ENCODE assay signal across 15 cellular contexts in the genomic region with DNA sequence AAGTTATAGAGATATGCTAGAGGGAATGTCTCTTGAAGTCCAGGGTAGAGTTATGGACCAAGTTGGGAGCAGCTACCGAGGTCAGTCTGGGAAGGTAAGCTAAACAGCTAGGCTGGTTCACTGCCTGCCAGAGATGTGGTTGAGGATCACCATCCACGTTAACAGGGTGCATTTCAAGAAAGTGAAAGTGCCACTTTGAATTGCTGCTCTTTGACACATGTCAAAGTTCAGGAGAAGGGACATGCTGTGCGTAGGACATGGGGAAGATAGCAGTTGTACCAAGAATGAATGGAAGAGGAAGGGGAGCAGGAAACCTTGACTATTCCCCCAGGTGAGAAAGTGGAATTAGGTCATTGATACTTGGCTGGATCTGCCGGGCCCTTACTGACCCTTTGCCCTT.
"Had no signal": no experiment of that assay in that cellular context is flagged by ENCODE, and none has a peak within 500 bp of the region (broad histone marks: within the 10 kb centered on the region; RNA-seq: fewer than 3 reads in every experiment).

No MANE protein-coding gene starts in this region.

- H3K27ac Mint-ChIP-seq: activated naive CD8-positive, alpha-beta T cell treated with anti-CD3 and anti-CD28 coated beads for 36 hours; activated T-helper 1 cell treated with anti-CD3 and anti-CD28 coated beads, Interleukin-12 subunit alpha, Interleukin-12 subunit beta, Interleukin-2, Interleukin-4 antibody, amounts not matched to agents 30 ng/mL and 10 ng/mL and 1 ng/mL, durations not matched to agents 14 hours and 24 hours and 36 hours; nephron progenitor cell had no signal

- FAIRE-seq: colon, endothelial cell of umbilical vein had no signal

- H3K4me3 Mint-ChIP-seq: activated naive CD8-positive, alpha-beta T cell treated with anti-CD3 and anti-CD28 coated beads for 36 hours; activated T-helper 1 cell treated with anti-CD3 and anti-CD28 coated beads, Interleukin-12 subunit alpha, Interleukin-12 subunit beta, Interleukin-2, Interleukin-4 antibody, amounts not matched to agents 30 ng/mL and 10 ng/mL and 1 ng/mL, durations not matched to agents 14 hours and 24 hours and 36 hours; nephron progenitor cell; T-helper 17 cell had no signal

- H3K9me3 Mint-ChIP-seq: activated naive CD8-positive, alpha-beta T cell treated with anti-CD3 and anti-CD28 coated beads for 36 hours; activated T-helper 1 cell treated with anti-CD3 and anti-CD28 coated beads, Interleukin-12 subunit alpha, Interleukin-12 subunit beta, Interleukin-2, Interleukin-4 antibody, amounts not matched to agents 30 ng/mL and 10 ng/mL and 1 ng/mL, durations not matched to agents 14 hours and 24 hours and 36 hours; nephron progenitor cell had no signal

- ATAC-seq: foreskin keratinocyte, left lung, T-helper 17 cell had no signal

- H3K27me3 ChIP-seq: ascending aorta, foreskin keratinocyte, left lung, ovary, tibial artery, vagina had no signal

- H3K27me3 Mint-ChIP-seq: activated naive CD8-positive, alpha-beta T cell treated with anti-CD3 and anti-CD28 coated beads for 36 hours; T-helper 17 cell had no signal

- H3K27ac ChIP-seq: ascending aorta, foreskin keratinocyte, left lung, ovary, tibial artery, vagina had no signal

- H3K9me3 ChIP-seq: ascending aorta, left lung, ovary, tibial artery, vagina had no signal

- DNase-seq: activated CD4-positive, alpha-beta T cell treated with anti-CD3 and anti-CD28 coated beads, Interleukin-2, amount 50 U/mL, for 1 hour; activated naive CD8-positive, alpha-beta T cell treated with anti-CD3 and anti-CD28 coated beads for 36 hours; foreskin keratinocyte; left lung; nephron progenitor cell; ovary; stimulated activated CD4-positive, alpha-beta T cell treated with anti-CD3 and anti-CD28 coated beads, Interleukin-15, amount 100 ng/mL, for 24 hours; stimulated activated CD4-positive, alpha-beta T cell treated with anti-CD3 and anti-CD28 coated beads, Interleukin-4, amount 100 ng/mL, for 24 hours; T-helper 17 cell had no signal

- H3K4me3 ChIP-seq: ascending aorta, left lung, ovary, tibial artery, vagina had no signal

- H3K36me3 ChIP-seq: ovary had no signal

- H3K4me1 Mint-ChIP-seq: nephron progenitor cell had no signal

- H3K4me1 ChIP-seq: ascending aorta, tibial artery had no signal
